In genomic region chr11:60840711-60841430, GRCh38 we compare ENCODE assay signal across 8 cellular contexts. TPM values are rescaled to one million over a fixed set of nuclear protein-coding genes. Genes with fewer than 3 reads are reported as not detected.
DNase-seq lines count a peak whose midpoint lies in the region; ATAC-seq and TF ChIP-seq lines count a peak whose summit lies in the region.

No MANE protein-coding gene starts in this region.

- intact Hi-C loops in sciatic nerve (cut with DNase I) = no loop called here

- H3K36me3 ChIP-seq in SJCRH30 = no peaks in the 10 kb centered on the region; the same call in 1 of the 2 replicates

- DNase-seq in Daoy (ENCODE audit: low read depth) = peak; percentile 80
- DNase-seq in SJCRH30 = peak; percentile 62 to 73
- peak; percentile 88 for DNase-seq in fibroblast of villous mesenchyme (ENCODE audit: low read depth)
- DNase-seq in sciatic nerve (ENCODE audit: low spot score) = peak; percentile 74
- DNase-seq in NCI-H146 treated with DMSO at 0.1 percent for 48 hours (lab: John Stamatoyannopoulos, UW; ENCODE audit: unreplicated experiment) = no peak
- DNase-seq in NCI-H524 (lab: John Stamatoyannopoulos, UW) = no peak
- DNase-seq in HPDE6-E6E7 (ENCODE audit: extremely low spot score) = no peak

- ATAC-seq in sciatic nerve = peak; percentile 86
- no peak for ATAC-seq in GM18498 (IDR thresholded peaks at IDR 0.05; ENCODE audit: unreplicated experiment)

- no peak for TF ChIP-seq CTCF in fibroblast of villous mesenchyme (IDR thresholded peaks at IDR 0.05; ENCODE audit: insufficient read depth, low read depth, low read length)

- H3K9me3 ChIP-seq in SJCRH30 (replicated peaks) = no peaks in the 10 kb centered on the region

- H3K27me3 ChIP-seq in SJCRH30 = no peaks in the 10 kb centered on the region

- peaks cover 22% of the 10 kb centered on the region for H3K4me1 ChIP-seq in SJCRH30

- H3K4me3 ChIP-seq in SJCRH30 = no peak overlapping the region
- no peak overlapping the region for H3K4me3 ChIP-seq in fibroblast of villous mesenchyme (ENCODE audit: low read depth, low read length)

- peak overlapping the region; percentile 15; the same call in 1 of the 2 replicates for H3K27ac ChIP-seq in SJCRH30

RNA-seq across cellular contexts. Expression of gene CCDC86, which starts 1.0 kb away (rescaled TPM):
- 16.0 and 17.7 TPM in 2 replicates for total RNA-seq in Daoy (2014; rRNA removed; shearing (Covaris generic))
- total RNA-seq in SJCRH30 (2014; rRNA removed; shearing (Covaris generic)) = 21.9 and 24.9 TPM in 2 replicates
- 11.2 and 13.5 TPM in 2 replicates for total RNA-seq in fibroblast of villous mesenchyme
- total RNA-seq in sciatic nerve = 16.5 TPM

RNA-seq across cellular contexts. Expression of gene PTGDR2, which starts 14.9 kb away (rescaled TPM):
- total RNA-seq in Daoy (2014; rRNA removed; shearing (Covaris generic)) = 0.06 TPM in 1 of 2 replicates, not detected in the other
- not detected in 2 replicates for total RNA-seq in SJCRH30 (2014; rRNA removed; shearing (Covaris generic))
- total RNA-seq in fibroblast of villous mesenchyme (under 0.01 TPM in 1 of 2 replicates, not detected in the other), sciatic nerve (1.1 TPM)

RNA-seq across cellular contexts. Expression of gene ZP1, which starts 26.5 kb away (rescaled TPM):
- total RNA-seq in Daoy (2014; rRNA removed; shearing (Covaris generic)) = not detected in 2 replicates
- total RNA-seq in SJCRH30 (2014; rRNA removed; shearing (Covaris generic)) = not detected in 2 replicates
- total RNA-seq in fibroblast of villous mesenchyme = not detected in 2 replicates
- 0.85 TPM for total RNA-seq in sciatic nerve

RNA-seq across cellular contexts. Expression of gene MS4A10, which starts 55.7 kb away (rescaled TPM):
- not detected in 2 replicates for total RNA-seq in Daoy (2014; rRNA removed; shearing (Covaris generic))
- not detected in 2 replicates for total RNA-seq in SJCRH30 (2014; rRNA removed; shearing (Covaris generic))
- total RNA-seq in fibroblast of villous mesenchyme = not detected in 2 replicates
- total RNA-seq in sciatic nerve = not detected

Comparison
In these comparisons a context has a peak if more than half of its experiments do, and no peak if none do; other contexts are left out.
1. DNase-seq: peak in Daoy (single experiment), SJCRH30 (2 of 2), fibroblast of villous mesenchyme (single experiment) and sciatic nerve (single experiment); none in NCI-H146 treated with DMSO at 0.1 percent for 48 hours (single experiment), NCI-H524 (0 of 2) and HPDE6-E6E7 (single experiment).